In the genomic region with DNA sequence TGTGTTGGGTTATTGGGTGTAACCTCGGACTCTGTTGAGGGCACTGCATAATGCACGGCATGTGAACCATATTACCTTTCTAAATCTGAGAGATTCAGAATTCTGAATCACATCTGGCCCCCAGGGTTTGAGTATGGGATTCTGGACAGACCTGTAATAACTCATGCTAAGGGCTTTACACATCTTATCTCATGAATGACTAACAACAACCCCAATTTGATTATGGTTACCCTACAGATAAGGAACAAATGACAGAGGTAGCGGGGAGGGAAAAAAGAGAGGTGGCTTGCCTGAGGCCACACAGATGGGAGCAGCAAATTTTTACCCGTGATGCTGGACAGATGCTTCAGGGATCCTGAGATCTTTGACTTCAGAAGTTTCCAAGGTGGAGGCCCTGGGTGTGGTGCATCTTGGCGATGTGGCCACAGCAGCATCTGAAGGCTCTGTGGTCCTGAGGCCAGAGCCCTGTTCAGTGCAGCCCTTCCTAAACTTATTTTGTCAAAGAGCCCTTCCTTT, we compare ENCODE assay signal across 18 cellular contexts.
"Had no signal": no experiment of that assay in that cellular context is flagged by ENCODE, and none has a peak within 500 bp of the region (broad histone marks: within the 10 kb centered on the region; RNA-seq: fewer than 3 reads in every experiment).

No MANE protein-coding gene starts in this region.

- H3K27ac Mint-ChIP-seq: mesothelial cell of epicardium, natural killer cell, progenitor cell of endocrine pancreas, type B pancreatic cell had no signal

- H3K27ac ChIP-seq: heart left ventricle, pancreas, suprapubic skin, thyroid gland had no signal

- H3K9me3 Mint-ChIP-seq: mesothelial cell of epicardium, natural killer cell, neural crest cell, type B pancreatic cell had no signal

- H3K4me3 ChIP-seq: heart left ventricle, pancreas, suprapubic skin, thyroid gland had no signal

- H3K4me3 Mint-ChIP-seq: mesothelial cell of epicardium, natural killer cell, neural crest cell, type B pancreatic cell had no signal

- H3K4me1 ChIP-seq: heart left ventricle, pancreas, suprapubic skin, thyroid gland had no signal

- FAIRE-seq: frontal cortex, islet of Langerhans, pancreas, small intestine, urothelium cell line had no signal

- DNase-seq: heart left ventricle; hypothalamus; kidney glomerular epithelial cell; natural killer cell; nucleus accumbens; pancreas; small intestine; stimulated activated CD4-positive, alpha-beta T cell treated with anti-CD3 and anti-CD28 coated beads, Interleukin-12 subunit alpha, Interleukin-12 subunit beta, amount 100 ng/mL, for 4 hours; stimulated activated naive CD8-positive, alpha-beta T cell treated with anti-CD3 and anti-CD28 coated beads, Interleukin-15, Interleukin-2, amounts not matched to agents 100 U/mL and 50 U/mL, for 24 hours; thyroid gland had no signal

- H3K9me3 ChIP-seq: pancreas, suprapubic skin, thyroid gland had no signal

- H3K36me3 Mint-ChIP-seq: mesothelial cell of epicardium, natural killer cell, type B pancreatic cell had no signal

- H3K36me3 ChIP-seq: heart left ventricle, pancreas, thyroid gland had no signal

- H3K27me3 ChIP-seq: heart left ventricle, pancreas, suprapubic skin, thyroid gland had no signal

- ATAC-seq: natural killer cell; pancreas; stimulated activated naive CD8-positive, alpha-beta T cell treated with anti-CD3 and anti-CD28 coated beads, Interleukin-15, Interleukin-2, amounts not matched to agents 100 U/mL and 50 U/mL, for 24 hours had no signal

- H3K4me1 Mint-ChIP-seq: mesothelial cell of epicardium had no signal
